19 cellular contexts compared by ENCODE assay signal in genomic region chr11:29634248-29634647, GRCh38.
DNase-seq lines count a peak whose midpoint lies in the region; ATAC-seq, FAIRE-seq and TF ChIP-seq lines count a peak whose summit lies in the region.
"Had no signal": no experiment of that assay in that cellular context is flagged by ENCODE, and none has a peak within 500 bp of the region (broad histone marks: within the 10 kb centered on the region; RNA-seq: fewer than 3 reads in every experiment).

No MANE protein-coding gene starts in this region.

- no peaks in the 10 kb centered on the region for H3K4me1 ChIP-seq in right atrium auricular region
- peaks cover 7 to 10% of the 10 kb centered on the region in 2 donors for H3K4me1 ChIP-seq in adrenal gland (replicated peaks in 1 of 2)
- H3K4me1 ChIP-seq in upper lobe of right lung: no peaks in the 10 kb centered on the region
- H3K4me1 ChIP-seq: BE2C, esophagus squamous epithelium, psoas muscle, SJCRH30 had no signal

- no peak overlapping the region for H3K27ac ChIP-seq in right atrium auricular region
- H3K27ac ChIP-seq in adrenal gland: no peak overlapping the region
- H3K27ac ChIP-seq in upper lobe of right lung: no peak overlapping the region
- H3K27ac ChIP-seq: esophagus squamous epithelium, psoas muscle, SJCRH30 had no signal

- DNase-seq in right atrium auricular region (ENCODE audit: low spot score) (no peak), left ventricle myocardium superior (no peak), adrenal gland (no peak), fibroblast of villous mesenchyme (ENCODE audit: low read depth) (no peak), upper lobe of right lung (no peak), GM12891 (ENCODE audit: insufficient read length, low spot score) (no peak), SKM-1 (lab: John Stamatoyannopoulos, UW; ENCODE audit: unreplicated experiment) (no peak), NCI-H2227 treated with DMSO at 0.1 percent for 48 hours (lab: John Stamatoyannopoulos, UW) (no peak)
- DNase-seq: activated gamma-delta T cell; BE2C; cerebellar nuclear complex; esophagus squamous epithelium; NCI-H2029 treated with DMSO at 0.1 percent for 48 hours; NCI-H82; psoas muscle; SJCRH30; stimulated activated CD4-positive, alpha-beta T cell treated with anti-CD3 and anti-CD28 coated beads, Interleukin-2, amount 100 ng/mL, for 48 hours had no signal

- H3K4me3 ChIP-seq in right atrium auricular region (no peak overlapping the region), adrenal gland (no peak overlapping the region), fibroblast of villous mesenchyme (ENCODE audit: low read depth, low read length) (no peak overlapping the region), upper lobe of right lung (no peak overlapping the region)
- H3K4me3 ChIP-seq: esophagus squamous epithelium, psoas muscle, SJCRH30 had no signal

- H3K36me3 ChIP-seq in right atrium auricular region (no peaks in the 10 kb centered on the region), adrenal gland (replicated peaks in 1 of 2) (no peaks in the 10 kb centered on the region), upper lobe of right lung (no peaks in the 10 kb centered on the region)
- H3K36me3 ChIP-seq: BE2C, esophagus squamous epithelium, SJCRH30 had no signal

- no peak for TF ChIP-seq POLR2A in adrenal gland (IDR thresholded peaks at IDR 0.05)
- no peak for TF ChIP-seq POLR2A in GM12891 (IDR thresholded peaks at IDR 0.05; ENCODE audit: low read depth, low read length)

- ATAC-seq in left ventricle myocardium superior: no peak
- no peak for ATAC-seq in upper lobe of right lung
- ATAC-seq: psoas muscle had no signal

- TF ChIP-seq CTCF in right atrium auricular region (IDR thresholded peaks at IDR 0.05) (peak; percentile 19 to 59), adrenal gland (IDR thresholded peaks at IDR 0.05) (peak in 5 of 6 experiments; percentile 10 to 25 (median 21)), fibroblast of villous mesenchyme (IDR thresholded peaks at IDR 0.05; ENCODE audit: insufficient read depth, low read depth, low read length) (peak; percentile 4), upper lobe of right lung (IDR thresholded peaks at IDR 0.05) (peak; percentile 27)

- H3K27me3 ChIP-seq in right atrium auricular region (no peaks in the 10 kb centered on the region), adrenal gland (no peaks in the 10 kb centered on the region), upper lobe of right lung (no peaks in the 10 kb centered on the region)
- H3K27me3 ChIP-seq: BE2C, esophagus squamous epithelium, SJCRH30 had no signal

- intact Hi-C loops in left ventricle myocardium superior (cut with micrococcal nuclease) (no loop called here), adrenal gland (cut with DNase I) (no loop called here), upper lobe of right lung (cut with DNase I) (no loop called here)

- no peak for FAIRE-seq in GM12891 (lab: Jason Lieb, UNC)
- FAIRE-seq: GM12892, urothelium cell line had no signal

- no peaks in the 10 kb centered on the region for H3K9me3 ChIP-seq in right atrium auricular region
- no peaks in the 10 kb centered on the region for H3K9me3 ChIP-seq in adrenal gland (replicated peaks in 1 of 3)
- H3K9me3 ChIP-seq in upper lobe of right lung: no peaks in the 10 kb centered on the region
- H3K9me3 ChIP-seq: BE2C, esophagus squamous epithelium, psoas muscle, SJCRH30 had no signal

TF ChIP-seq in GM12891, 5 proteins besides CTCF, POLR2A, EP300 and RAD21:
- TF ChIP-seq TAF1 (IDR thresholded peaks at IDR 0.05; ENCODE audit: low read depth, low read length): no peak
- no peak for TF ChIP-seq POU2F2 (IDR thresholded peaks at IDR 0.05; ENCODE audit: low read depth, low read length)
- no peak for TF ChIP-seq POLR2AphosphoS5 (IDR thresholded peaks at IDR 0.05; ENCODE audit: low read depth, low read length)
- no peak for TF ChIP-seq PAX5 (IDR thresholded peaks at IDR 0.05; ENCODE audit: insufficient read depth, low read length, severe bottlenecking)
- no peak for TF ChIP-seq SPI1 (IDR thresholded peaks at IDR 0.05; ENCODE audit: low read depth, low read length)
